1 cellular context compared by ENCODE assay signal in the genomic region with DNA sequence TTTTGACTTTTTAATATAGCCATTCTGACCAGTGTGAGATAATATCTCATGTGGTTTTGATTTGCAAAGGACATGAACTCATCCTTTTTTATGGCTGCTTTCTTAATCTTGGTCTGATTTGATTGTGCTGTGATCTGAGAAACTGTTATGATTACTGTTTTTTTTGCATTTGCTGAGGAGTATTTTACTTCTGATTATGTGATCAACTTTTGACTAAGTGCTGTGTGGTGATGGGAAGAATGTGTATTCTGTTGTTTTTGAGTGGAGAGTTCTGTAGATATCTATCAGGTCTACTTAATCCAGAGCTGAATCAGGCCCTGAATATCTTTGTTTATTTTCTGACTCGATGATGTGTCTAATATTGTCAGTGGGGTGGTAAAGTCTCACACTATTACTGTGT.
TF ChIP-seq lines count a peak whose summit lies in the region.

No MANE protein-coding gene starts in this region.

TF ChIP-seq in IMR-90, 13 proteins besides CTCF, POLR2A, EP300 and RAD21:
- TF ChIP-seq MAFK (IDR thresholded peaks at IDR 0.05; ENCODE audit: low read depth, low read length) (no peak), RCOR1 (IDR thresholded peaks at IDR 0.05; ENCODE audit: insufficient replicate concordance, low read length) (no peak), SMC3 (IDR thresholded peaks at IDR 0.05; ENCODE audit: low read depth, low read length) (no peak), NFE2L2 (IDR thresholded peaks at IDR 0.05; ENCODE audit: low read depth, low read length) (no peak), CEBPB (IDR thresholded peaks at IDR 0.05; ENCODE audit: low read depth, low read length) (no peak), BHLHE40 (IDR thresholded peaks at IDR 0.05; ENCODE audit: low read depth, low read length) (no peak), ELK1 (IDR thresholded peaks at IDR 0.05; ENCODE audit: borderline replicate concordance, low read depth, low read length) (no peak), RFX5 (IDR thresholded peaks at IDR 0.05; ENCODE audit: low read depth, low read length) (no peak), FOS (IDR thresholded peaks at IDR 0.05; ENCODE audit: low read depth, low read length) (no peak), MAZ (IDR thresholded peaks at IDR 0.05; ENCODE audit: borderline replicate concordance, low read depth, low read length) (no peak), MXI1 (IDR thresholded peaks at IDR 0.05; ENCODE audit: borderline replicate concordance, low read depth, low read length) (no peak), USF2 (IDR thresholded peaks at IDR 0.05; ENCODE audit: low read depth, low read length) (no peak), CHD1 (IDR thresholded peaks at IDR 0.05; ENCODE audit: low read depth, low read length) (no peak)
